Comparison of ENCODE assay signal across 1 cellular context in the genomic region with DNA sequence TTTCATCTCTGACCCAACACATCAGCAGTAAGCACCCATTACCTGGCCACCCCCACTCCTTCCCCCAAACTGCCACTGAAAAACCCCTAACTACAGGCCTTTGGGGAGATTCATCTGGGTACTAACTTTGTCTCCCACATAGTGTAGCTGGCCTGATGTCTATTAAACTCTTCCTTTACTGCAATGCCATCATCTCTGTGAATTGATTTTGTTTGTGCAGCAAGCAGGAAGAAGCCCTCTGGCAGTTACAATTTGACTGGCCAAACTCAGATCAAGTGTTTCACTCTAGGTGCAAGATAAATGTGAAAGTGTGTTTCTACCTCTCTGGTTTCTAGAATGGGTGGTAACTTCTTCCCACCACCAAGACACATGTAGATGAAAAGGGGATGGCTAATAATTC.
TF ChIP-seq lines count a peak whose summit lies in the region.

No MANE protein-coding gene starts in this region.

TF ChIP-seq in GM12878, 131 proteins besides CTCF, POLR2A, EP300 and RAD21 (continued from another document):
- TF ChIP-seq IKZF1 (conservative IDR thresholded peaks at IDR 0.05) = 0 out of 2 replicates have a peak, but pooled peaks have one; percentile 16
- 0 out of 2 replicates have a peak, but pooled peaks have one; percentile 21 for TF ChIP-seq BCL11A (IDR thresholded peaks at IDR 0.05; ENCODE audit: low read depth, low read length)
